16 cellular contexts compared by ENCODE assay signal in the genomic region with DNA sequence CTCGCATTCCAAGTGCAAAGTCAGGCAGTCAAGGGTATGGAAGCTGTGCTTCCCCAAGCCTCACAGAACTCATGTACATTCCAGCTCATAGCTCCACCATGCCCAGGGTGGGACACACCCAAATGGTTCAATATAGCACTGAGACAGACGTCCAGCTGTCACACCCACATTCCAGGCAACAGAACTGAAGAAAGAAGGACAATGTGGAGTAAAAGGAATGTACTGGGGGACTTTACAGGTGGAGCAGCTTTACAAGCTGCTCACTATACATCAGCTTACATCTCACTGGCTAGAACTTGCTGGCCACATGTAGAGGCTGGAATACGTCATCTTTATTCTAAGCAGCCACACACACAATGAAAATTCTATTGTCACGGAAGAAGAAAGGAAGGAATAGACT.
DNase-seq lines count a peak whose midpoint lies in the region; ATAC-seq, FAIRE-seq and TF ChIP-seq lines count a peak whose summit lies in the region.
"Had no signal": no experiment of that assay in that cellular context is flagged by ENCODE, and none has a peak within 500 bp of the region (broad histone marks: within the 10 kb centered on the region; RNA-seq: fewer than 3 reads in every experiment).

No MANE protein-coding gene starts in this region.

- CTCF ChIA-PET in A549 (lab: Yijun Ruan, JAX) (no interaction called here), HCT116 (lab: Charles Lee) (no interaction called here)
- CTCF ChIA-PET in activated CD8-positive, alpha-beta memory T cell treated with anti-CD3 and anti-CD28 coated beads, Interleukin-2, amount 10 ng/mL, durations not matched to agents 7 days and 5 days (lab: Charles Lee): interaction anchor here (0.6 kb wide), 1 partner anchor 450 kb away, joined by 3 read pairs; no protein-coding TSS in a partner anchor

- POLR2A ChIA-PET in A549 (lab: Yijun Ruan, JAX) (interaction anchor here (1.1 kb wide), 1 partner anchor 13 kb away, joined by 3 read pairs; no protein-coding TSS in a partner anchor), HCT116 (lab: Charles Lee) (no interaction called here)

- no peaks in the 10 kb centered on the region for H3K9me3 ChIP-seq in A549
- no peaks in the 10 kb centered on the region for H3K9me3 ChIP-seq in HCT116 (ENCODE audit: control insufficient read depth in 1 of 2, insufficient read depth in 1 of 2, low read depth in 1 of 2, low read length in 2 of 2)
- H3K9me3 ChIP-seq: gastrocnemius medialis, tibial nerve had no signal

- TF ChIP-seq EP300 in A549 (IDR thresholded peaks at IDR 0.05): no peak

- no peak for FAIRE-seq in A549 (lab: Jason Lieb, UNC)
- FAIRE-seq: G401.6 had no signal

- TF ChIP-seq POLR2A in A549 (IDR thresholded peaks at IDR 0.05; ENCODE audit: low read length): no peak
- TF ChIP-seq POLR2A in HCT116 (IDR thresholded peaks at IDR 0.05; ENCODE audit: borderline replicate concordance, extremely low read depth, insufficient read depth, insufficient read length): no peak

- H3K9ac ChIP-seq in HCT116 (ENCODE audit: low read length): no peak overlapping the region

- no peak for TF ChIP-seq CTCF in A549 (IDR thresholded peaks at IDR 0.05)
- TF ChIP-seq CTCF in HCT116 (IDR thresholded peaks at IDR 0.05 in 2 of 3, conservative IDR thresholded peaks at IDR 0.05 in 1 of 3; ENCODE audit: borderline replicate concordance in 1 of 3, insufficient read depth in 1 of 3, low read depth in 2 of 3, low read length in 2 of 3): no peak

- H3K27ac ChIP-seq in A549 (no peak overlapping the region), HCT116 (ENCODE audit: low read depth, low read length) (no peak overlapping the region)
- H3K27ac ChIP-seq: coronary artery, gastrocnemius medialis, SK-N-MC, tibial nerve had no signal

- H3K27ac Mint-ChIP-seq in memory B cell: peak overlapping the region; percentile 75
- no peak overlapping the region for H3K27ac Mint-ChIP-seq in activated CD8-positive, alpha-beta memory T cell treated with anti-CD3 and anti-CD28 coated beads, Interleukin-2, amount 10 ng/mL, durations not matched to agents 7 days and 5 days
- H3K27ac Mint-ChIP-seq in activated CD4-positive, alpha-beta T cell treated with anti-CD3 and anti-CD28 coated beads, Interleukin-2, amount 10 ng/mL, durations not matched to agents 24 days and 14 days: no peak overlapping the region

- peak; percentile 1 to 33 for DNase-seq in A549 (ENCODE audit: low read depth in 1 of 2, low spot score in 1 of 2)
- DNase-seq in HCT116 (ENCODE audit: low read depth, low spot score): peak; percentile 7
- peak; percentile 29 for DNase-seq in dedifferentiated amniotic fluid mesenchymal stem cell (ENCODE audit: extremely low spot score)
- no peak for DNase-seq in memory B cell (ENCODE audit: low spot score in 2 of 2)
- no peak for DNase-seq in activated CD8-positive, alpha-beta memory T cell treated with anti-CD3 and anti-CD28 coated beads, Interleukin-2, amount 10 ng/mL, durations not matched to agents 7 days and 5 days
- DNase-seq in NCI-H2171 (lab: John Stamatoyannopoulos, UW): no peak
- DNase-seq in activated CD4-positive, alpha-beta T cell treated with anti-CD3 and anti-CD28 coated beads, Interleukin-2, amount 10 ng/mL, durations not matched to agents 24 days and 14 days: no peak
- DNase-seq in NCI-H526 (lab: John Stamatoyannopoulos, UW): no peak
- DNase-seq: activated CD4-positive, alpha-beta T cell treated with anti-CD3 and anti-CD28 coated beads for 4 hours; gastrocnemius medialis; NCI-H146 had no signal

- H3K9me3 Mint-ChIP-seq in memory B cell: no peaks in the 10 kb centered on the region
- no peaks in the 10 kb centered on the region for H3K9me3 Mint-ChIP-seq in activated CD8-positive, alpha-beta memory T cell treated with anti-CD3 and anti-CD28 coated beads, Interleukin-2, amount 10 ng/mL, durations not matched to agents 7 days and 5 days (ENCODE audit: low read depth)
- H3K9me3 Mint-ChIP-seq in activated CD4-positive, alpha-beta T cell treated with anti-CD3 and anti-CD28 coated beads, Interleukin-2, amount 10 ng/mL, durations not matched to agents 24 days and 14 days: peaks cover 4% of the 10 kb centered on the region

- H3K4me2 ChIP-seq in A549: peak overlapping the region; percentile 36; the same call in 2 of the 3 replicates
- peak overlapping the region; percentile 50 for H3K4me2 ChIP-seq in HCT116 (ENCODE audit: low read length)

- BruUV-seq in HCT116 (replicated peaks; lab: Mats Ljungman, UMichigan): no TSS peak

- ATAC-seq in A549 (peak in 1 of 2 experiments; percentile 73; a peak in 4 of 6 replicates), HCT116 (peak; percentile 89), memory B cell (ENCODE audit: low read depth) (no peak)
- ATAC-seq in activated CD8-positive, alpha-beta memory T cell treated with anti-CD3 and anti-CD28 coated beads, Interleukin-2, amount 10 ng/mL, durations not matched to agents 7 days and 5 days: no peak
- ATAC-seq: gastrocnemius medialis, sciatic nerve had no signal

- H3K4me1 ChIP-seq in A549 (peaks cover 7% of the 10 kb centered on the region; the same call in 1 of the 3 replicates), HCT116 (ENCODE audit: control insufficient read depth in 1 of 2, insufficient read depth in 2 of 2, low read length in 2 of 2) (peaks cover 7 to 26% of the 10 kb centered on the region in 2 experiments)

- WGBS in A549 (ENCODE audit: missing lambda C conversion rate): 70% methylated on average over 4 of the region's 4 CpGs

- H4K20me1 ChIP-seq in HCT116 (ENCODE audit: insufficient read depth): no peaks in the 10 kb centered on the region

- H3K4me3 Mint-ChIP-seq in memory B cell: no peak overlapping the region
- H3K4me3 Mint-ChIP-seq in activated CD8-positive, alpha-beta memory T cell treated with anti-CD3 and anti-CD28 coated beads, Interleukin-2, amount 10 ng/mL, durations not matched to agents 7 days and 5 days: no peak overlapping the region
- no peak overlapping the region for H3K4me3 Mint-ChIP-seq in activated CD4-positive, alpha-beta T cell treated with anti-CD3 and anti-CD28 coated beads, Interleukin-2, amount 10 ng/mL, durations not matched to agents 24 days and 14 days

- no peaks in the 10 kb centered on the region for H3K27me3 ChIP-seq in HCT116 (ENCODE audit: insufficient read depth, low read length)
- H3K27me3 ChIP-seq: gastrocnemius medialis, tibial nerve had no signal

- H3K9me2 ChIP-seq in HCT116 (ENCODE audit: insufficient read depth): no peaks in the 10 kb centered on the region

- intact Hi-C loops in HCT116 (cut with micrococcal nuclease): no loop called here
- intact Hi-C loops in activated CD4-positive, alpha-beta T cell treated with anti-CD3 and anti-CD28 coated beads, Interleukin-2, amount 10 ng/mL, durations not matched to agents 24 days and 14 days (cut with micrococcal nuclease): no loop called here

- no peak overlapping the region for H2AFZ ChIP-seq in HCT116 (ENCODE audit: low read depth, low read length, poor library complexity, severe bottlenecking)

- RAD21 ChIA-PET in HCT116 (lab: Charles Lee; ENCODE audit: low non-redundant PET in 1 of 2, low total read pairs in 2 of 2, uncharacterized antibody in 2 of 2, unreplicated experiment in 2 of 2): no interaction called here

- TF ChIP-seq RAD21 in A549 (conservative IDR thresholded peaks at IDR 0.05 in 1 of 2, IDR thresholded peaks at IDR 0.05 in 1 of 2) (no peak), HCT116 (IDR thresholded peaks at IDR 0.05; ENCODE audit: low read depth) (no peak)

- H3K36me3 Mint-ChIP-seq in memory B cell: peaks cover 20% of the 10 kb centered on the region
- H3K36me3 Mint-ChIP-seq in activated CD8-positive, alpha-beta memory T cell treated with anti-CD3 and anti-CD28 coated beads, Interleukin-2, amount 10 ng/mL, durations not matched to agents 7 days and 5 days: peaks cover 15% of the 10 kb centered on the region
- H3K36me3 Mint-ChIP-seq in activated CD4-positive, alpha-beta T cell treated with anti-CD3 and anti-CD28 coated beads, Interleukin-2, amount 10 ng/mL, durations not matched to agents 24 days and 14 days (ENCODE audit: low read depth): peaks cover 21% of the 10 kb centered on the region

- H3K79me2 ChIP-seq in HCT116 (ENCODE audit: insufficient read depth, low read length): no peaks in the 10 kb centered on the region

- H3K4me3 ChIP-seq in A549 (no peak overlapping the region), HCT116 (replicated peaks in 1 of 2; ENCODE audit: low read depth in 1 of 2, low read length in 2 of 2) (no peak overlapping the region)
- H3K4me3 ChIP-seq: coronary artery, gastrocnemius medialis, SK-N-MC, tibial nerve had no signal

- no peaks in the 10 kb centered on the region for H3K36me3 ChIP-seq in HCT116 (ENCODE audit: control insufficient read depth in 1 of 2, insufficient read depth in 2 of 2, low read length in 2 of 2)
- H3K36me3 ChIP-seq: gastrocnemius medialis, tibial nerve had no signal

- peaks cover 54% of the 10 kb centered on the region for H3K4me1 Mint-ChIP-seq in memory B cell
- H3K4me1 Mint-ChIP-seq in activated CD8-positive, alpha-beta memory T cell treated with anti-CD3 and anti-CD28 coated beads, Interleukin-2, amount 10 ng/mL, durations not matched to agents 7 days and 5 days: peaks cover 19% of the 10 kb centered on the region
- H3K4me1 Mint-ChIP-seq in activated CD4-positive, alpha-beta T cell treated with anti-CD3 and anti-CD28 coated beads, Interleukin-2, amount 10 ng/mL, durations not matched to agents 24 days and 14 days: peaks cover 24% of the 10 kb centered on the region

- H3K27me3 Mint-ChIP-seq in memory B cell: no peaks in the 10 kb centered on the region
- no peaks in the 10 kb centered on the region for H3K27me3 Mint-ChIP-seq in activated CD8-positive, alpha-beta memory T cell treated with anti-CD3 and anti-CD28 coated beads, Interleukin-2, amount 10 ng/mL, durations not matched to agents 7 days and 5 days
- no peaks in the 10 kb centered on the region for H3K27me3 Mint-ChIP-seq in activated CD4-positive, alpha-beta T cell treated with anti-CD3 and anti-CD28 coated beads, Interleukin-2, amount 10 ng/mL, durations not matched to agents 24 days and 14 days

TF ChIP-seq in A549, 52 proteins besides CTCF, POLR2A, EP300 and RAD21 (continues in another document):
- no peak for TF ChIP-seq NR3C1 (IDR thresholded peaks at IDR 0.05)
- TF ChIP-seq, protein P1, sequence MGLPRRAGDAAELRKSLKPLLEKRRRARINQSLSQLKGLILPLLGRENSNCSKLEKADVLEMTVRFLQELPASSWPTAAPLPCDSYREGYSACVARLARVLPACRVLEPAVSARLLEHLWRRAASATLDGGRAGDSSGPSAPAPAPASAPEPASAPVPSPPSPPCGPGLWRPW (IDR thresholded peaks at IDR 0.05): no peak

TF ChIP-seq in HCT116, 20 proteins besides CTCF, POLR2A, EP300 and RAD21:
- TF ChIP-seq CEBPB (IDR thresholded peaks at IDR 0.05; ENCODE audit: low read depth) (no peak), EZH2phosphoT487 (IDR thresholded peaks at IDR 0.05; ENCODE audit: borderline replicate concordance) (no peak), POLR2AphosphoS5 (IDR thresholded peaks at IDR 0.05; ENCODE audit: low read depth, low read length) (no peak)
- TF ChIP-seq, protein P2, sequence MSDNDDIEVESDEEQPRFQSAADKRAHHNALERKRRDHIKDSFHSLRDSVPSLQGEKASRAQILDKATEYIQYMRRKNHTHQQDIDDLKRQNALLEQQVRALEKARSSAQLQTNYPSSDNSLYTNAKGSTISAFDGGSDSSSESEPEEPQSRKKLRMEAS (IDR thresholded peaks at IDR 0.05): no peak

Comparison
In these comparisons a context has a peak if more than half of its experiments do, and no peak if none do; other contexts are left out.
1. DNase-seq: peak in A549 (2 of 2), HCT116 (single experiment) and dedifferentiated amniotic fluid mesenchymal stem cell (single experiment); none in memory B cell (0 of 2), activated CD8-positive, alpha-beta memory T cell treated with anti-CD3 and anti-CD28 coated beads, Interleukin-2, amount 10 ng/mL, durations not matched to agents 7 days and 5 days (single experiment), NCI-H2171 (single experiment), activated CD4-positive, alpha-beta T cell treated with anti-CD3 and anti-CD28 coated beads, Interleukin-2, amount 10 ng/mL, durations not matched to agents 24 days and 14 days (single experiment) and NCI-H526 (0 of 2).